ENCODE assay signal across 40 cellular contexts in genomic region chr10:113284635-113285034, GRCh38.
"Had no signal": no experiment of that assay in that cellular context is flagged by ENCODE, and none has a peak within 500 bp of the region (broad histone marks: within the 10 kb centered on the region; RNA-seq: fewer than 3 reads in every experiment).

No MANE protein-coding gene starts in this region.

- DNase-seq: activated B cell treated with CpG ODN at 0.5 μM for 24 hours; activated CD4-positive, alpha-beta T cell treated with anti-CD3 and anti-CD28 coated beads for 48 hours; activated CD4-positive, alpha-beta T cell treated with anti-CD3 and anti-CD28 coated beads, Interleukin-2, amount 50 U/mL, for 1 hour; activated CD4-positive, alpha-beta T cell treated with anti-CD3 and anti-CD28 coated beads, Interleukin-2, amount 50 U/mL, for 48 hours; activated CD8-positive, alpha-beta memory T cell treated with anti-CD3 and anti-CD28 coated beads, Interleukin-2, amount 10 ng/mL, durations not matched to agents 7 days and 5 days; activated CD8-positive, alpha-beta memory T cell treated with anti-CD3 and anti-CD28 coated beads, Interleukin-2, amount 50 U/mL, for 4 hours; activated CD8-positive, alpha-beta T cell treated with anti-CD3 and anti-CD28 coated beads for 36 hours; activated effector memory CD4-positive, alpha-beta T cell treated with anti-CD3 and anti-CD28 coated beads, Interleukin-2, amount 50 U/mL, for 16 hours; activated naive CD4-positive, alpha-beta T cell treated with anti-CD3 and anti-CD28 coated beads for 36 hours; activated naive CD8-positive, alpha-beta T cell treated with anti-CD3 and anti-CD28 coated beads for 36 hours; activated naive CD8-positive, alpha-beta T cell treated with anti-CD3 and anti-CD28 coated beads, Interleukin-2, amount 50 U/mL, for 24 hours; activated T-cell treated with anti-CD3 and anti-CD28 coated beads, Interleukin-2, amount 50 U/mL, for 1 hour; activated T-cell treated with anti-CD3 and anti-CD28 coated beads, Interleukin-2, amount 50 U/mL, for 48 hours; amygdala; central memory CD4-positive, alpha-beta T cell; cerebellar nuclear complex; colonic mucosa; dorsolateral prefrontal cortex; effector memory CD4-positive, alpha-beta T cell; endodermal cell; foreskin keratinocyte; gastrocnemius medialis; glutamatergic neuron; heart left ventricle; T-helper 1 cell; T-helper 17 cell; T1000; WERI-Rb-1 had no signal

- H3K4me3 Mint-ChIP-seq: activated B cell treated with CpG ODN at 0.5 μM for 24 hours; activated CD8-positive, alpha-beta memory T cell treated with anti-CD3 and anti-CD28 coated beads, Interleukin-2, amount 10 ng/mL, durations not matched to agents 7 days and 5 days; activated CD8-positive, alpha-beta T cell treated with anti-CD3 and anti-CD28 coated beads for 36 hours; activated naive CD4-positive, alpha-beta T cell treated with anti-CD3 and anti-CD28 coated beads for 36 hours; activated naive CD4-positive, alpha-beta T cell treated with anti-CD3 and anti-CD28 coated beads, Interleukin-2, amount 50 U/mL, for 24 hours; activated naive CD8-positive, alpha-beta T cell treated with anti-CD3 and anti-CD28 coated beads for 36 hours; activated naive CD8-positive, alpha-beta T cell treated with anti-CD3 and anti-CD28 coated beads, Interleukin-2, amount 50 U/mL, for 24 hours; activated T-helper 1 cell treated with anti-CD3 and anti-CD28 coated beads, Interleukin-12 subunit alpha, Interleukin-12 subunit beta, Interleukin-2, Interleukin-4 antibody, amounts not matched to agents 30 ng/mL and 10 ng/mL and 1 ng/mL, durations not matched to agents 14 hours and 24 hours and 36 hours; brain; dendritic cell treated with granulocyte-macrophage colony-stimulating factor and Interleukin-4, amounts not matched to agents 40 ng/mL and 50 ng/mL, for 4 days; endodermal cell; T-helper 17 cell; T-helper 2 cell treated with Interferon-gamma antibody and Interleukin-4, amounts not matched to agents 5 μg/mL and 100 μg/mL, for 36 hours had no signal

- H3K9me3 Mint-ChIP-seq: activated B cell treated with CpG ODN at 0.5 μM for 24 hours; activated CD8-positive, alpha-beta T cell treated with anti-CD3 and anti-CD28 coated beads for 36 hours; activated naive CD4-positive, alpha-beta T cell treated with anti-CD3 and anti-CD28 coated beads for 36 hours; activated naive CD4-positive, alpha-beta T cell treated with anti-CD3 and anti-CD28 coated beads, Interleukin-2, amount 50 U/mL, for 24 hours; activated naive CD8-positive, alpha-beta T cell treated with anti-CD3 and anti-CD28 coated beads for 36 hours; activated naive CD8-positive, alpha-beta T cell treated with anti-CD3 and anti-CD28 coated beads, Interleukin-2, amount 50 U/mL, for 24 hours; activated T-helper 1 cell treated with anti-CD3 and anti-CD28 coated beads, Interleukin-12 subunit alpha, Interleukin-12 subunit beta, Interleukin-2, Interleukin-4 antibody, amounts not matched to agents 30 ng/mL and 10 ng/mL and 1 ng/mL, durations not matched to agents 14 hours and 24 hours and 36 hours; activated T-helper 2 cell treated with anti-CD3 and anti-CD28 coated beads, Interferon-gamma antibody, Interleukin-2, Interleukin-4, amounts not matched to agents 10 μg/mL and 5 μg/mL and 100 μg/mL, durations not matched to agents 14 hours and 24 hours and 36 hours; dendritic cell treated with granulocyte-macrophage colony-stimulating factor and Interleukin-4, amounts not matched to agents 40 ng/mL and 50 ng/mL, for 4 days; endodermal cell; T-helper 2 cell treated with Interferon-gamma antibody and Interleukin-4, amounts not matched to agents 5 μg/mL and 100 μg/mL, for 36 hours had no signal

- H3K27ac ChIP-seq: adrenal gland, ascending aorta, breast epithelium, cardiac muscle cell, colonic mucosa, dorsolateral prefrontal cortex, foreskin keratinocyte, gastrocnemius medialis, WERI-Rb-1 had no signal

- H3K27ac Mint-ChIP-seq: activated B cell treated with CpG ODN at 0.5 μM for 24 hours; activated CD8-positive, alpha-beta memory T cell treated with anti-CD3 and anti-CD28 coated beads, Interleukin-2, amount 10 ng/mL, durations not matched to agents 7 days and 5 days; activated CD8-positive, alpha-beta T cell treated with anti-CD3 and anti-CD28 coated beads for 36 hours; activated naive CD4-positive, alpha-beta T cell treated with anti-CD3 and anti-CD28 coated beads for 36 hours; activated naive CD4-positive, alpha-beta T cell treated with anti-CD3 and anti-CD28 coated beads, Interleukin-2, amount 50 U/mL, for 24 hours; activated naive CD8-positive, alpha-beta T cell treated with anti-CD3 and anti-CD28 coated beads for 36 hours; activated naive CD8-positive, alpha-beta T cell treated with anti-CD3 and anti-CD28 coated beads, Interleukin-2, amount 50 U/mL, for 24 hours; activated T-helper 1 cell treated with anti-CD3 and anti-CD28 coated beads, Interleukin-12 subunit alpha, Interleukin-12 subunit beta, Interleukin-2, Interleukin-4 antibody, amounts not matched to agents 30 ng/mL and 10 ng/mL and 1 ng/mL, durations not matched to agents 14 hours and 24 hours and 36 hours; activated T-helper 2 cell treated with anti-CD3 and anti-CD28 coated beads, Interferon-gamma antibody, Interleukin-2, Interleukin-4, amounts not matched to agents 10 μg/mL and 5 μg/mL and 100 μg/mL, durations not matched to agents 14 hours and 24 hours and 36 hours; brain; dendritic cell treated with granulocyte-macrophage colony-stimulating factor and Interleukin-4, amounts not matched to agents 40 ng/mL and 50 ng/mL, for 4 days; endodermal cell; T-helper 17 cell; T-helper 2 cell treated with Interferon-gamma antibody and Interleukin-4, amounts not matched to agents 5 μg/mL and 100 μg/mL, for 36 hours had no signal

- H3K36me3 Mint-ChIP-seq: activated CD8-positive, alpha-beta memory T cell treated with anti-CD3 and anti-CD28 coated beads, Interleukin-2, amount 10 ng/mL, durations not matched to agents 7 days and 5 days; activated naive CD4-positive, alpha-beta T cell treated with anti-CD3 and anti-CD28 coated beads, Interleukin-2, amount 50 U/mL, for 24 hours; activated naive CD8-positive, alpha-beta T cell treated with anti-CD3 and anti-CD28 coated beads for 36 hours; brain had no signal

- H3K27me3 ChIP-seq: adrenal gland, ascending aorta, breast epithelium, cardiac muscle cell, colonic mucosa, foreskin keratinocyte, gastrocnemius medialis, heart left ventricle had no signal

- H3K4me1 Mint-ChIP-seq: activated B cell treated with CpG ODN at 0.5 μM for 24 hours; activated CD8-positive, alpha-beta memory T cell treated with anti-CD3 and anti-CD28 coated beads, Interleukin-2, amount 10 ng/mL, durations not matched to agents 7 days and 5 days; activated naive CD4-positive, alpha-beta T cell treated with anti-CD3 and anti-CD28 coated beads, Interleukin-2, amount 50 U/mL, for 24 hours; activated naive CD8-positive, alpha-beta T cell treated with anti-CD3 and anti-CD28 coated beads for 36 hours; activated naive CD8-positive, alpha-beta T cell treated with anti-CD3 and anti-CD28 coated beads, Interleukin-2, amount 50 U/mL, for 24 hours had no signal

- ATAC-seq: activated CD4-positive, CD25-positive, alpha-beta regulatory T cell treated with anti-CD3 and anti-CD28 coated beads, Interleukin-2, amount 50 U/mL, for 24 hours; activated CD8-positive, alpha-beta memory T cell treated with anti-CD3 and anti-CD28 coated beads, Interleukin-2, amount 10 ng/mL, durations not matched to agents 7 days and 5 days; activated CD8-positive, alpha-beta T cell treated with anti-CD3 and anti-CD28 coated beads for 36 hours; activated naive CD8-positive, alpha-beta T cell treated with anti-CD3 and anti-CD28 coated beads, Interleukin-2, amount 50 U/mL, for 24 hours; esophagus mucosa; foreskin keratinocyte; heart left ventricle; T-helper 17 cell had no signal

- H3K4me1 ChIP-seq: adrenal gland, breast epithelium, colonic mucosa, foreskin keratinocyte, gastrocnemius medialis had no signal

- H3K4me3 ChIP-seq: adrenal gland, ascending aorta, breast epithelium, cardiac muscle cell, colonic mucosa, dorsolateral prefrontal cortex, gastrocnemius medialis, heart left ventricle had no signal

- H3K36me3 ChIP-seq: adrenal gland, ascending aorta, breast epithelium, cardiac muscle cell, colonic mucosa, gastrocnemius medialis, heart left ventricle, WERI-Rb-1 had no signal

- H3K27me3 Mint-ChIP-seq: activated CD8-positive, alpha-beta T cell treated with anti-CD3 and anti-CD28 coated beads for 36 hours; activated naive CD8-positive, alpha-beta T cell treated with anti-CD3 and anti-CD28 coated beads for 36 hours; activated naive CD8-positive, alpha-beta T cell treated with anti-CD3 and anti-CD28 coated beads, Interleukin-2, amount 50 U/mL, for 24 hours; brain had no signal

- H3K9me3 ChIP-seq: adrenal gland, ascending aorta, breast epithelium, colonic mucosa, gastrocnemius medialis, heart left ventricle had no signal
